ENCODE assay signal across 11 cellular contexts in the genomic region with DNA sequence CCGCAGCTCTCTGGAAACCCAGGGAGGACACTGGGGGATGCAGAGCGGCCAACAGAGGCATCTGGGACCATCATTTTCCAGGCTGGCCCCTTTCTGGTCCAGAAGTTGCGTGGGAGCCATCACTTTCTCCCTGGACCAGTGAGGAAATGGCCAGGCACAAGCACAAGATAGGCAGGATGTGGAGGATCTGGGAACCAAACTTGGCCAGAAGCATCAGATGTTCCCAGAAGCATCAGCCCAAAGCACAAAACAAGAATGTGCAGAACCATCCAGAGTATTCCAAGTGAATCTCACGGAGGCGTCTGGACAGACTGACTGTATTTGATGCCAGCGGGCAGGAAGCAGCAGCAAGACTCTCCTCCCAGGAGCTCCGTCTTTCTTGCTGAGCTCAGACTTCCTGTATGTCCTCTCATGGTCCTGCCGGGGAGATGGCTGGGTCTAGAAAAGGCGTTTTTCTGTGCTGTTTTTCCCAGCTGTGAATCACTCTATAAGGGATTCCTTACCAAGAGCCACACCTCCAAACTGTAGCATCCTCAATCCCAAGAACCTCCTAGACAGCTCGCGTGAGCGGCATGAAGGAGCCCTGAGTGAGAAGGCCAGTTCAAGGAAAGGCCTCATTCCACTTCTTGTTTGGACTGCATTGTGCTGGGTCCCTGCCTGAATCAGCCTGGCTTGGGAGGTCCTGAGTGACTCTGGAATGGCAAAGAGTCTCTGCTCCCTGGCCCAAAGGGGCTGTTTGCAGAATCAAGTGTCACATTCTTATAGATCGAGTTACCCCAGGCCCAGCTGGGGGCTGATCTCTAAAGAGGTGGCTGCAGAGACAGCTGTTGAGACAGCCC. TPM values are rescaled to one million over a fixed set of nuclear protein-coding genes. Genes with fewer than 3 reads are reported as not detected.
A peak's percentile ranks its signal among the peaks of the same experiment; 100 is the strongest.
DNase-seq lines count a peak whose midpoint lies in the region; ATAC-seq, FAIRE-seq and TF ChIP-seq lines count a peak whose summit lies in the region.
"Had no signal": no experiment of that assay in that cellular context is flagged by ENCODE, and none has a peak within 500 bp of the region (broad histone marks: within the 10 kb centered on the region; RNA-seq: fewer than 3 reads in every experiment).

No MANE protein-coding gene starts in this region.

- ATAC-seq in left ventricle myocardium superior, result peak; percentile 36
- ATAC-seq: esophagus mucosa; natural killer cell treated with Interleukin-12 subunit alpha and Interleukin-12 subunit beta and Interleukin-15 and Interleukin-18, amount 100 ng/mL, for 72 hours had no signal

- no peaks in the 10 kb centered on the region for H3K27me3 Mint-ChIP-seq in astrocyte (ENCODE audit: low read depth, unreplicated experiment)
- peaks cover 11% of the 10 kb centered on the region for H3K27me3 Mint-ChIP-seq in endothelial cell (ENCODE audit: unreplicated experiment)
- H3K27me3 Mint-ChIP-seq: natural killer cell treated with Interleukin-12 subunit alpha and Interleukin-12 subunit beta and Interleukin-15 and Interleukin-18, amount 100 ng/mL, for 72 hours had no signal

- H3K4me2 ChIP-seq in astrocyte (ENCODE audit: low read length), result no peak overlapping the region

- H3K27me3 ChIP-seq in astrocyte (ENCODE audit: insufficient read depth, low read length), result no peaks in the 10 kb centered on the region
- no peaks in the 10 kb centered on the region for H3K27me3 ChIP-seq in skeletal muscle tissue (ENCODE audit: control insufficient read depth in 3 of 3, insufficient read depth in 3 of 3, low read length in 3 of 3)

- H3K27ac Mint-ChIP-seq in astrocyte (ENCODE audit: unreplicated experiment), result peak overlapping the region; percentile 69
- no peak overlapping the region for H3K27ac Mint-ChIP-seq in endothelial cell (ENCODE audit: unreplicated experiment)
- H3K27ac Mint-ChIP-seq: natural killer cell treated with Interleukin-12 subunit alpha and Interleukin-12 subunit beta and Interleukin-15 and Interleukin-18, amount 100 ng/mL, for 72 hours had no signal

- H3K36me3 Mint-ChIP-seq in astrocyte (ENCODE audit: low read depth, unreplicated experiment), result peaks cover 13% of the 10 kb centered on the region
- H3K36me3 Mint-ChIP-seq in endothelial cell (ENCODE audit: low read depth, unreplicated experiment), result peaks cover 14% of the 10 kb centered on the region
- H3K36me3 Mint-ChIP-seq: natural killer cell treated with Interleukin-12 subunit alpha and Interleukin-12 subunit beta and Interleukin-15 and Interleukin-18, amount 100 ng/mL, for 72 hours had no signal

- no peak for TF ChIP-seq CTCF in astrocyte (IDR thresholded peaks at IDR 0.05; ENCODE audit: insufficient read depth, low read depth, low read length)
- no peak for TF ChIP-seq CTCF in endothelial cell (IDR thresholded peaks at IDR 0.05; ENCODE audit: unreplicated experiment)

- peaks cover 14% of the 10 kb centered on the region for H3K4me1 Mint-ChIP-seq in astrocyte (ENCODE audit: low read depth, unreplicated experiment)
- H3K4me1 Mint-ChIP-seq in endothelial cell (ENCODE audit: unreplicated experiment), result peaks cover 23% of the 10 kb centered on the region

- no peaks in the 10 kb centered on the region for H4K20me1 ChIP-seq in astrocyte (ENCODE audit: insufficient read depth, low read length)

- H3K27ac ChIP-seq in astrocyte (ENCODE audit: low read depth, low read length) (peak overlapping the region; percentile 2), skeletal muscle tissue (ENCODE audit: low read depth, low read length) (peak overlapping the region; percentile 91)

- peak; percentile 85 for DNase-seq in ELR (ENCODE audit: low read depth)
- no peak for DNase-seq in astrocyte (ENCODE audit: low read depth)
- peak; percentile 59 for DNase-seq in left ventricle myocardium superior
- DNase-seq in endothelial cell (ENCODE audit: low spot score), result no peak
- no peak for DNase-seq in amygdala (lab: John Stamatoyannopoulos, UW)
- no peak for DNase-seq in MV-4-11 (lab: John Stamatoyannopoulos, UW)
- DNase-seq in NCI-H1694 (lab: John Stamatoyannopoulos, UW), result no peak
- DNase-seq: NCI-H1436 treated with DMSO at 0.1 percent for 48 hours had no signal

- H3K36me3 ChIP-seq in astrocyte (ENCODE audit: insufficient read depth, low read length) (peaks cover 5% of the 10 kb centered on the region), skeletal muscle tissue (ENCODE audit: control insufficient read depth in 3 of 3, insufficient read depth in 3 of 3, low read length in 3 of 3) (no peaks in the 10 kb centered on the region)

- H2AFZ ChIP-seq in astrocyte (ENCODE audit: low read depth, low read length), result no peak overlapping the region

- intact Hi-C loops in left ventricle myocardium superior (cut with micrococcal nuclease), result loop anchor here (10.0 kb wide), 1 partner anchor 51 kb away; a partner anchor contains a TSS

- H3K9me3 ChIP-seq in astrocyte (ENCODE audit: insufficient read depth, low read depth, low read length), result no peaks in the 10 kb centered on the region
- H3K9me3 ChIP-seq in skeletal muscle tissue (ENCODE audit: control insufficient read depth in 3 of 3, low read length in 3 of 3), result no peaks in the 10 kb centered on the region

- no peaks in the 10 kb centered on the region for H3K9me3 Mint-ChIP-seq in astrocyte (ENCODE audit: unreplicated experiment)
- no peaks in the 10 kb centered on the region for H3K9me3 Mint-ChIP-seq in endothelial cell (ENCODE audit: unreplicated experiment)
- H3K9me3 Mint-ChIP-seq: natural killer cell treated with Interleukin-12 subunit alpha and Interleukin-12 subunit beta and Interleukin-15 and Interleukin-18, amount 100 ng/mL, for 72 hours had no signal

- H3K4me1 ChIP-seq in astrocyte (ENCODE audit: insufficient read depth, low read length) (peaks cover 31% of the 10 kb centered on the region), skeletal muscle tissue (ENCODE audit: control insufficient read depth in 3 of 3, insufficient read depth in 3 of 3, low read length in 3 of 3) (peaks cover 56 to 59% (median 57%) of the 10 kb centered on the region in 3 donors)

- peak; percentile 75 for FAIRE-seq in astrocyte (lab: Jason Lieb, UNC)

- no peak overlapping the region for H3K9ac ChIP-seq in astrocyte (ENCODE audit: low read length)
- peak overlapping the region in 2 of 3 donors; percentile 21 to 62 for H3K9ac ChIP-seq in skeletal muscle tissue (ENCODE audit: low read depth in 1 of 3, low read length in 3 of 3)

- no peak overlapping the region for H3K4me3 Mint-ChIP-seq in astrocyte (ENCODE audit: unreplicated experiment)
- H3K4me3 Mint-ChIP-seq in endothelial cell (ENCODE audit: unreplicated experiment), result no peak overlapping the region
- H3K4me3 Mint-ChIP-seq: natural killer cell treated with Interleukin-12 subunit alpha and Interleukin-12 subunit beta and Interleukin-15 and Interleukin-18, amount 100 ng/mL, for 72 hours had no signal

- H3K79me2 ChIP-seq in astrocyte (ENCODE audit: insufficient read depth, low read length), result no peaks in the 10 kb centered on the region

- H3K4me3 ChIP-seq in astrocyte (ENCODE audit: insufficient read depth, low read depth, low read length) (no peak overlapping the region), skeletal muscle tissue (ENCODE audit: low read length in 3 of 3) (no peak overlapping the region)

RNA-seq across cellular contexts. Expression of a gene that starts 49.5 kb away (rescaled TPM):
- total RNA-seq in astrocyte (31.3 and 38.3 TPM in 2 replicates), left ventricle myocardium superior (101 TPM), skeletal muscle tissue (18.8 TPM), endothelial cell (ENCODE audit: unreplicated experiment) (82.6 TPM)

Comparison
In these comparisons a context has a peak if more than half of its experiments do, and no peak if none do; other contexts are left out.
1. DNase-seq: peak in ELR (single experiment) and left ventricle myocardium superior (single experiment); none in astrocyte (single experiment), endothelial cell (single experiment), amygdala (0 of 56), MV-4-11 (single experiment) and NCI-H1694 (single experiment).